ENCODE assay signal across 1 cellular context in the genomic region with DNA sequence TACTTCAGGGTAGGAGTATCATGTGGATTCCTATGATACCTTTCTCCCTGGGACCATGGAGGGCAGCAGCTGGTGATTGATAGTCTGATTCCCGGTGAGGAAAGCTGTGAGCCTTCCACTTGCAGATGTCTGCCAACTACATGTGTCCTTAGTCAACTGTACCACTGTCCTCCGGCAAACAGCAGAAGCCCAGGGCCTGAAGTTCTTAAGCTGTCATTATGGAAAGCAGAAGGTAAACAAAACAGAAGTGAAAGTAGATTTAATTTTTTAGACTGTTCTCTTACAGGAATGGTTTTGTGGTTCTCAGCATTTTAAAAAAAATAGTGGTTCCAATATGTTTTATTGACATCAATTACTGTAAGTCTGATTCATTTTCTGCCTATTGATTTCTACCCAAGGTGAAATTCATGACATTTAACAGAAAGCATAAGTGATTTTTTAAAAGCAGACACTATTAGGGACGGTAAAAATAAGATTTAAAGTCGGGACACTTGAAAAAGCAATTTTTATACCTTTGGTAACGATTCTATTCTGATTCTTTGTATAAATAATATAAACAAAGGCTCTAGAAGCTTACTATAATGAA.
TF ChIP-seq lines count a peak whose summit lies in the region.

No MANE protein-coding gene starts in this region.

TF ChIP-seq in HEK293T, 16 proteins besides CTCF, POLR2A, EP300 and RAD21 (continued from another document):
- TF ChIP-seq, protein P1, sequence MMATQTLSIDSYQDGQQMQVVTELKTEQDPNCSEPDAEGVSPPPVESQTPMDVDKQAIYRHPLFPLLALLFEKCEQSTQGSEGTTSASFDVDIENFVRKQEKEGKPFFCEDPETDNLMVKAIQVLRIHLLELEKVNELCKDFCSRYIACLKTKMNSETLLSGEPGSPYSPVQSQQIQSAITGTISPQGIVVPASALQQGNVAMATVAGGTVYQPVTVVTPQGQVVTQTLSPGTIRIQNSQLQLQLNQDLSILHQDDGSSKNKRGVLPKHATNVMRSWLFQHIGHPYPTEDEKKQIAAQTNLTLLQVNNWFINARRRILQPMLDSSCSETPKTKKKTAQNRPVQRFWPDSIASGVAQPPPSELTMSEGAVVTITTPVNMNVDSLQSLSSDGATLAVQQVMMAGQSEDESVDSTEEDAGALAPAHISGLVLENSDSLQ (IDR thresholded peaks at IDR 0.05): no peak
- TF ChIP-seq SUZ12 (IDR thresholded peaks at IDR 0.05) (no peak), CTBP1 (IDR thresholded peaks at IDR 0.05; ENCODE audit: borderline replicate concordance) (no peak), NFRKB (IDR thresholded peaks at IDR 0.05) (no peak), FOXM1 (IDR thresholded peaks at IDR 0.05; ENCODE audit: borderline replicate concordance) (no peak), BHLHE40 (IDR thresholded peaks at IDR 0.05; ENCODE audit: borderline replicate concordance) (no peak), TARDBP (IDR thresholded peaks at IDR 0.05) (no peak), ARNT (IDR thresholded peaks at IDR 0.05) (no peak), FOXA1 (IDR thresholded peaks at IDR 0.05) (no peak), FOXK2 (IDR thresholded peaks at IDR 0.05) (no peak), SP1 (IDR thresholded peaks at IDR 0.05) (no peak), ZNF384 (IDR thresholded peaks at IDR 0.05) (no peak)
